ENCODE assay signal across 19 cellular contexts in the genomic region with DNA sequence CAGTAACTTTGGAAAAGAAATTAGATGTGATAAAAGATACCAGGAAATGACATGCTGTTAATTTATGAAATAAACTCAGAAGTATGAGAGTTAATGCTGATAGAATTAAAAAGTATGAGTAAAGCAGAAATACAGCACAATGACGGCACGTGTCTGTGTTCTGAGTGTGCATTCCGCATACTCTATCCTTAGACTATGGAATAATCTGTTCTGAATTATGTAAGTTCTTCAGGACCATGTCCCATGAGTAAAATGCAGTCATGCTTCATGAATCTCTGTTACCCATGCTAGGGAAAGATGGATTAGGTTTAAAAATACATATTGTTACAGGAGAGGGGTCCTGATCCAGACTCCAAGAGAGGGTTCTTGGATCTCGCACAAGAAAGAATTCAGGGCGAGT. TPM values are rescaled to one million over a fixed set of nuclear protein-coding genes. Genes with fewer than 3 reads are reported as not detected.
A peak's percentile ranks its signal among the peaks of the same experiment; 100 is the strongest.
DNase-seq lines count a peak whose midpoint lies in the region; ATAC-seq, FAIRE-seq and TF ChIP-seq lines count a peak whose summit lies in the region.
"Had no signal": no experiment of that assay in that cellular context is flagged by ENCODE, and none has a peak within 500 bp of the region (broad histone marks: within the 10 kb centered on the region; RNA-seq: fewer than 3 reads in every experiment).

No MANE protein-coding gene starts in this region.

- H3K27ac Mint-ChIP-seq in activated naive CD4-positive, alpha-beta T cell treated with anti-CD3 and anti-CD28 coated beads, Interleukin-2, amount 50 U/mL, for 24 hours = peak overlapping the region; percentile 94
- H3K27ac Mint-ChIP-seq in activated T-helper 1 cell treated with anti-CD3 and anti-CD28 coated beads, Interleukin-12 subunit alpha, Interleukin-12 subunit beta, Interleukin-2, Interleukin-4 antibody, amounts not matched to agents 30 ng/mL and 10 ng/mL and 1 ng/mL, durations not matched to agents 14 hours and 24 hours and 36 hours = peak overlapping the region; percentile 1
- H3K27ac Mint-ChIP-seq in stimulated activated naive CD8-positive, alpha-beta T cell treated with anti-CD3 and anti-CD28 coated beads, Interleukin-15, amount 100 ng/mL, for 72 hours = peak overlapping the region; percentile 58 to 94

- no peaks in the 10 kb centered on the region for H3K27me3 ChIP-seq in keratinocyte (ENCODE audit: control insufficient read depth, extremely low read depth, insufficient read depth, low read length)
- H3K27me3 ChIP-seq: transverse colon had no signal

- no peak for ATAC-seq in stimulated activated naive CD8-positive, alpha-beta T cell treated with anti-CD3 and anti-CD28 coated beads, Interleukin-15, amount 100 ng/mL, for 72 hours
- no peak for ATAC-seq in HG03460 (IDR thresholded peaks at IDR 0.05; ENCODE audit: unreplicated experiment)

- FAIRE-seq in keratinocyte (lab: Jason Lieb, UNC) = no peak
- FAIRE-seq: frontal cortex had no signal

- H3K4me3 ChIP-seq in keratinocyte (ENCODE audit: control insufficient read depth in 2 of 3, extremely low read depth in 1 of 3, insufficient read depth in 2 of 3, low read depth in 1 of 3, low read length in 3 of 3) = peak overlapping the region in 2 of 3 experiments; percentile 15 to 50
- H3K4me3 ChIP-seq: coronary artery, transverse colon had no signal

- peaks cover 2% of the 10 kb centered on the region for H3K9me1 ChIP-seq in keratinocyte (ENCODE audit: control insufficient read depth, extremely low read depth, insufficient read depth, low read length)

- H3K4me1 ChIP-seq in keratinocyte (ENCODE audit: control insufficient read depth, extremely low read depth, insufficient read depth, low read length) = peaks cover 55% of the 10 kb centered on the region

- in situ Hi-C loops in KBM-7 (cut with MboI; ENCODE audit: low pct_unique_long_range_greater_than_20kb, low sequenced_read_pairs) = no loop called here

- dilution Hi-C loops in keratinocyte (cut with MboI; ENCODE audit: extremely low pct_ligation_motif_present, low sequenced_read_pairs) = no loop called here

- H3K4me2 ChIP-seq in keratinocyte (ENCODE audit: control insufficient read depth, extremely low read depth, insufficient read depth, low read depth, low read length) = peak overlapping the region; percentile 88

- H4K20me1 ChIP-seq in keratinocyte (ENCODE audit: control insufficient read depth, extremely low read depth, insufficient read depth, low read length) = no peaks in the 10 kb centered on the region

- intact Hi-C loops in activated T-helper 1 cell treated with anti-CD3 and anti-CD28 coated beads, Interleukin-12 subunit alpha, Interleukin-12 subunit beta, Interleukin-2, Interleukin-4 antibody, amounts not matched to agents 30 ng/mL and 10 ng/mL and 1 ng/mL, durations not matched to agents 14 hours and 24 hours and 36 hours (cut with micrococcal nuclease) = no loop called here

- no peak overlapping the region for H2AFZ ChIP-seq in keratinocyte (ENCODE audit: control insufficient read depth, low read length)

- peaks cover 81% of the 10 kb centered on the region for H3K4me1 Mint-ChIP-seq in activated naive CD4-positive, alpha-beta T cell treated with anti-CD3 and anti-CD28 coated beads, Interleukin-2, amount 50 U/mL, for 24 hours
- H3K4me1 Mint-ChIP-seq in activated T-helper 1 cell treated with anti-CD3 and anti-CD28 coated beads, Interleukin-12 subunit alpha, Interleukin-12 subunit beta, Interleukin-2, Interleukin-4 antibody, amounts not matched to agents 30 ng/mL and 10 ng/mL and 1 ng/mL, durations not matched to agents 14 hours and 24 hours and 36 hours (ENCODE audit: low read depth) = peaks cover 69% of the 10 kb centered on the region
- peaks cover 84% of the 10 kb centered on the region for H3K4me1 Mint-ChIP-seq in stimulated activated naive CD8-positive, alpha-beta T cell treated with anti-CD3 and anti-CD28 coated beads, Interleukin-15, amount 100 ng/mL, for 72 hours

- H3K36me3 ChIP-seq in keratinocyte (ENCODE audit: control insufficient read depth in 2 of 2, extremely low read depth in 1 of 2, insufficient read depth in 2 of 2, low read length in 2 of 2) = no peaks in the 10 kb centered on the region
- H3K36me3 ChIP-seq: transverse colon, WERI-Rb-1 had no signal

- H3K9ac ChIP-seq in keratinocyte (ENCODE audit: control insufficient read depth, extremely low read depth, insufficient read depth, low read length) = peak overlapping the region; percentile 34

- no peak for DNase-seq in activated naive CD4-positive, alpha-beta T cell treated with Interleukin-2 at 50 U/mL for 16 hours
- DNase-seq in activated T-helper 1 cell treated with anti-CD3 and anti-CD28 coated beads, Interleukin-12 subunit alpha, Interleukin-12 subunit beta, Interleukin-2, Interleukin-4 antibody, amounts not matched to agents 30 ng/mL and 10 ng/mL and 1 ng/mL, durations not matched to agents 14 hours and 24 hours and 36 hours (ENCODE audit: low spot score) = no peak
- DNase-seq in keratinocyte (ENCODE audit: low read depth, low spot score) (no peak), substantia nigra (lab: John Stamatoyannopoulos, UW) (no peak), KBM-7 (no peak)
- peak in 1 of 2 donors; percentile 1 for DNase-seq in stimulated activated naive CD8-positive, alpha-beta T cell treated with anti-CD3 and anti-CD28 coated beads, Interleukin-15, amount 100 ng/mL, for 72 hours
- DNase-seq: activated gamma-delta T cell treated with Interleukin-2 at 50 U/mL for 16 hours, COR-L47, EL, left cardiac atrium, NCI-H1417 treated with DMSO at 0.1 percent for 48 hours, NCI-H526, WERI-Rb-1 had no signal

- H3K4me3 Mint-ChIP-seq in activated naive CD4-positive, alpha-beta T cell treated with anti-CD3 and anti-CD28 coated beads, Interleukin-2, amount 50 U/mL, for 24 hours = peak overlapping the region; percentile 53
- H3K4me3 Mint-ChIP-seq in activated T-helper 1 cell treated with anti-CD3 and anti-CD28 coated beads, Interleukin-12 subunit alpha, Interleukin-12 subunit beta, Interleukin-2, Interleukin-4 antibody, amounts not matched to agents 30 ng/mL and 10 ng/mL and 1 ng/mL, durations not matched to agents 14 hours and 24 hours and 36 hours = no peak overlapping the region
- H3K4me3 Mint-ChIP-seq in stimulated activated naive CD8-positive, alpha-beta T cell treated with anti-CD3 and anti-CD28 coated beads, Interleukin-15, amount 100 ng/mL, for 72 hours = peak overlapping the region; percentile 17 to 56

- no peaks in the 10 kb centered on the region for H3K9me3 Mint-ChIP-seq in activated naive CD4-positive, alpha-beta T cell treated with anti-CD3 and anti-CD28 coated beads, Interleukin-2, amount 50 U/mL, for 24 hours
- H3K9me3 Mint-ChIP-seq in activated T-helper 1 cell treated with anti-CD3 and anti-CD28 coated beads, Interleukin-12 subunit alpha, Interleukin-12 subunit beta, Interleukin-2, Interleukin-4 antibody, amounts not matched to agents 30 ng/mL and 10 ng/mL and 1 ng/mL, durations not matched to agents 14 hours and 24 hours and 36 hours = no peaks in the 10 kb centered on the region
- no peaks in the 10 kb centered on the region for H3K9me3 Mint-ChIP-seq in stimulated activated naive CD8-positive, alpha-beta T cell treated with anti-CD3 and anti-CD28 coated beads, Interleukin-15, amount 100 ng/mL, for 72 hours
- H3K9me3 Mint-ChIP-seq: brain had no signal

- peak overlapping the region; percentile 67 for H3K27ac ChIP-seq in keratinocyte (ENCODE audit: control insufficient read depth, insufficient read depth, low read length)
- no peak overlapping the region for H3K27ac ChIP-seq in substantia nigra (ENCODE audit: low read depth, low read length, poor library complexity, severe bottlenecking)
- H3K27ac ChIP-seq: coronary artery, WERI-Rb-1 had no signal

- H3K9me3 ChIP-seq in keratinocyte (ENCODE audit: control insufficient read depth, low read depth, low read length) = no peaks in the 10 kb centered on the region
- H3K9me3 ChIP-seq: transverse colon had no signal

- H3K79me2 ChIP-seq in keratinocyte (ENCODE audit: control insufficient read depth, insufficient read depth, low read length) = peaks cover 37% of the 10 kb centered on the region

- TF ChIP-seq CTCF in keratinocyte (optimal IDR thresholded peaks at IDR 0.05 in 1 of 3, IDR thresholded peaks at IDR 0.05 in 1 of 3, conservative IDR thresholded peaks at IDR 0.05 in 1 of 3; ENCODE audit: extremely low read depth in 1 of 3, insufficient read depth in 2 of 3, low read length in 3 of 3) = no peak

- peaks cover 18% of the 10 kb centered on the region for H3K36me3 Mint-ChIP-seq in activated naive CD4-positive, alpha-beta T cell treated with anti-CD3 and anti-CD28 coated beads, Interleukin-2, amount 50 U/mL, for 24 hours
- H3K36me3 Mint-ChIP-seq in activated T-helper 1 cell treated with anti-CD3 and anti-CD28 coated beads, Interleukin-12 subunit alpha, Interleukin-12 subunit beta, Interleukin-2, Interleukin-4 antibody, amounts not matched to agents 30 ng/mL and 10 ng/mL and 1 ng/mL, durations not matched to agents 14 hours and 24 hours and 36 hours (ENCODE audit: low read depth) = peaks cover 25% of the 10 kb centered on the region

- H3K27me3 Mint-ChIP-seq in activated naive CD4-positive, alpha-beta T cell treated with anti-CD3 and anti-CD28 coated beads, Interleukin-2, amount 50 U/mL, for 24 hours = no peaks in the 10 kb centered on the region
- no peaks in the 10 kb centered on the region for H3K27me3 Mint-ChIP-seq in activated T-helper 1 cell treated with anti-CD3 and anti-CD28 coated beads, Interleukin-12 subunit alpha, Interleukin-12 subunit beta, Interleukin-2, Interleukin-4 antibody, amounts not matched to agents 30 ng/mL and 10 ng/mL and 1 ng/mL, durations not matched to agents 14 hours and 24 hours and 36 hours (ENCODE audit: insufficient read depth)
- H3K27me3 Mint-ChIP-seq in stimulated activated naive CD8-positive, alpha-beta T cell treated with anti-CD3 and anti-CD28 coated beads, Interleukin-15, amount 100 ng/mL, for 72 hours = no peaks in the 10 kb centered on the region
- H3K27me3 Mint-ChIP-seq: brain had no signal

RNA-seq across cellular contexts. Expression of gene HECA, which starts 21.7 kb away (rescaled TPM):
- total RNA-seq in activated T-helper 1 cell treated with anti-CD3 and anti-CD28 coated beads, Interleukin-12 subunit alpha, Interleukin-12 subunit beta, Interleukin-2, Interleukin-4 antibody, amounts not matched to agents 30 ng/mL and 10 ng/mL and 1 ng/mL, durations not matched to agents 14 hours and 24 hours and 36 hours = 49.1 and 49.9 TPM in 2 replicates
- polyA plus RNA-seq in keratinocyte = 7.7 to 12.3 TPM (median 9.2 TPM) in 3 replicates
- 15.9 TPM for polyA plus RNA-seq in keratinocyte (2011; ENCODE audit: low read depth)
- 8.4 and 11.9 TPM in 2 replicates for polyA plus RNA-seq in keratinocyte (2011; cell fraction: cytosol; rRNA removed)
- polyA plus RNA-seq in keratinocyte (2011; cell fraction: nucleus; rRNA removed) = 8.1 and 11.3 TPM in 2 replicates
- polyA plus RNA-seq in keratinocyte (2012; ENCODE audit: low replicate concordance) = 7.6 and 24.8 TPM in 2 replicates
- 7.8 to 18.1 TPM (median 16.3 TPM) in 3 replicates for polyA minus RNA-seq in keratinocyte
- polyA minus RNA-seq in keratinocyte (2011; cell fraction: cytosol; rRNA and poly(A)+ RNA removed) = 16.5 TPM
- polyA minus RNA-seq in keratinocyte (2011; cell fraction: nucleus; rRNA and poly(A)+ RNA removed) = 9.0 and 13.6 TPM in 2 replicates

Comparison
In these comparisons a context has a peak if more than half of its experiments do, and no peak if none do; other contexts are left out.
1. H3K27ac Mint-ChIP-seq: peak in every context shown above with its lines; median percentile 94 in activated naive CD4-positive, alpha-beta T cell treated with anti-CD3 and anti-CD28 coated beads, Interleukin-2, amount 50 U/mL, for 24 hours; 76 in stimulated activated naive CD8-positive, alpha-beta T cell treated with anti-CD3 and anti-CD28 coated beads, Interleukin-15, amount 100 ng/mL, for 72 hours; 1 in activated T-helper 1 cell treated with anti-CD3 and anti-CD28 coated beads, Interleukin-12 subunit alpha, Interleukin-12 subunit beta, Interleukin-2, Interleukin-4 antibody, amounts not matched to agents 30 ng/mL and 10 ng/mL and 1 ng/mL, durations not matched to agents 14 hours and 24 hours and 36 hours.